21 cellular contexts compared by ENCODE assay signal in genomic region chr17:62105361-62105760, GRCh38.
"Had no signal": no experiment of that assay in that cellular context is flagged by ENCODE, and none has a peak within 500 bp of the region (broad histone marks: within the 10 kb centered on the region; RNA-seq: fewer than 3 reads in every experiment).

No MANE protein-coding gene starts in this region.

- DNase-seq: cortex of kidney; dorsolateral prefrontal cortex; effector CD8-positive, alpha-beta T cell; heart right ventricle; immature natural killer cell; left ventricle myocardium inferior; lower lobe of right lung; midbrain; naive B cell; posterior cingulate gyrus; sigmoid colon; stimulated activated CD4-positive, alpha-beta T cell treated with anti-CD3 and anti-CD28 coated beads, Interleukin-2, amount 100 ng/mL, for 24 hours; stimulated activated CD4-positive, alpha-beta T cell treated with anti-CD3 and anti-CD28 coated beads, Interleukin-4, amount 100 ng/mL, for 4 hours; stimulated activated naive B cell treated with anti-CD40 and anti-IgM and Interleukin-4, amounts not matched to agents 10 μg/mL and 1 μg/mL and 100 μg/mL, for 72 hours; stimulated activated naive CD8-positive, alpha-beta T cell treated with anti-CD3 and anti-CD28 coated beads, Interleukin-15, amount 100 ng/mL, for 72 hours had no signal

- FAIRE-seq: frontal cortex, keratinocyte had no signal

- H3K4me3 Mint-ChIP-seq: immature natural killer cell; memory B cell; naive B cell; nephron; stimulated activated naive B cell treated with anti-CD40 and anti-IgM and Interleukin-4, amounts not matched to agents 10 μg/mL and 1 μg/mL and 100 μg/mL, for 72 hours; stimulated activated naive CD8-positive, alpha-beta T cell treated with anti-CD3 and anti-CD28 coated beads, Interleukin-15, amount 100 ng/mL, for 72 hours had no signal

- H3K4me3 ChIP-seq: dorsolateral prefrontal cortex, heart right ventricle, left ventricle myocardium inferior, lower lobe of right lung, sigmoid colon, skin epidermis had no signal

- H3K27me3 ChIP-seq: sigmoid colon had no signal

- H3K27me3 Mint-ChIP-seq: memory B cell; stimulated activated naive CD8-positive, alpha-beta T cell treated with anti-CD3 and anti-CD28 coated beads, Interleukin-15, amount 100 ng/mL, for 72 hours had no signal

- H3K4me1 Mint-ChIP-seq: immature natural killer cell, nephron had no signal

- H3K36me3 Mint-ChIP-seq: immature natural killer cell; memory B cell; naive B cell; stimulated activated naive B cell treated with anti-CD40 and anti-IgM and Interleukin-4, amounts not matched to agents 10 μg/mL and 1 μg/mL and 100 μg/mL, for 72 hours had no signal

- H3K36me3 ChIP-seq: heart right ventricle, left ventricle myocardium inferior, lower lobe of right lung, neutrophil, sigmoid colon had no signal

- H3K4me1 ChIP-seq: heart right ventricle, left ventricle myocardium inferior, lower lobe of right lung, sigmoid colon had no signal

- ATAC-seq: heart right ventricle; lower lobe of right lung; stimulated activated naive B cell treated with anti-CD40 and anti-IgM and Interleukin-4, amounts not matched to agents 10 μg/mL and 1 μg/mL and 100 μg/mL, for 72 hours; stimulated activated naive CD8-positive, alpha-beta T cell treated with anti-CD3 and anti-CD28 coated beads, Interleukin-15, amount 100 ng/mL, for 72 hours had no signal

- H3K9me3 Mint-ChIP-seq: immature natural killer cell; memory B cell; naive B cell; nephron; stimulated activated naive B cell treated with anti-CD40 and anti-IgM and Interleukin-4, amounts not matched to agents 10 μg/mL and 1 μg/mL and 100 μg/mL, for 72 hours; stimulated activated naive CD8-positive, alpha-beta T cell treated with anti-CD3 and anti-CD28 coated beads, Interleukin-15, amount 100 ng/mL, for 72 hours had no signal

- H3K27ac Mint-ChIP-seq: immature natural killer cell; memory B cell; naive B cell; nephron; stimulated activated naive B cell treated with anti-CD40 and anti-IgM and Interleukin-4, amounts not matched to agents 10 μg/mL and 1 μg/mL and 100 μg/mL, for 72 hours; stimulated activated naive CD8-positive, alpha-beta T cell treated with anti-CD3 and anti-CD28 coated beads, Interleukin-15, amount 100 ng/mL, for 72 hours had no signal

- H3K27ac ChIP-seq: dorsolateral prefrontal cortex, heart right ventricle, left ventricle myocardium inferior, lower lobe of right lung, neutrophil, sigmoid colon, skin epidermis had no signal

- H3K9me3 ChIP-seq: heart right ventricle, left ventricle myocardium inferior, lower lobe of right lung, neutrophil, sigmoid colon had no signal
